ENCODE assay signal across 14 cellular contexts in the genomic region with DNA sequence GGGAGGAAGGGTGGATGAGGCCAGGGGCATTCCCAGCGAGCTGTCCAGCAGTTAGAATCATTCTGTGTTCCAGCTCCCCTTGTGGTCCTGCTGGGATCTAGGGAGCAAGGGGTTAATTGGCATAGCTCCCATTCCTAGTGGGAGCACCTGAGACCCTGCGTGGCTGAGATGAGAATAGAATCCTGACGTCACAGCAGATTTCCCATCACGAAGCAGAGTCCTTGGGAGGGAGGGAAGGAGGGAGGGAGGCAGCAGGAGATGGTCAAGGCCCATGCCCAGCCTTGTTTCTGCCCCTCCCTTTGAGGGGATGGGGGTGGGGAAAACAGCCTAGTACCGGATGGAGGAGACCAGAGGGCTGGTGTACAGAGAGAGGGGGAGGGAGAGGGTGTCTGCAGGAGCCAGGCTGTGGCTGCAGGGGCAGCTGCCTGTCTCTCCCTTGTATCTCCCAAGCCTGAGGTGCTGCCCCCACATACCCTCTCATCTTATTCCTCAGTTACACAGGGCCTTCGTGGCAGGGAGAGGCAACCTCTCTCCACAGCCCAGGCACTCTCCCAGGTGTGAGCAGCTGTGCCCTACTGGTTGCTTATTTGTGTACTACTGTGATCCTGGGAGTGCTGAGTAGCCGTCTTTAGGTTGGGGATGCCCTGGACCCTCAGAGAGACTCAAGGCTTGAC. TPM values are rescaled to one million over a fixed set of nuclear protein-coding genes. Genes with fewer than 3 reads are reported as not detected.
DNase-seq lines count a peak whose midpoint lies in the region; ATAC-seq and TF ChIP-seq lines count a peak whose summit lies in the region.
"Had no signal": no experiment of that assay in that cellular context is flagged by ENCODE, and none has a peak within 500 bp of the region (broad histone marks: within the 10 kb centered on the region; RNA-seq: fewer than 3 reads in every experiment).

No MANE protein-coding gene starts in this region.

- peak overlapping the region; percentile 71 for H3K4me2 ChIP-seq in GM23338
- H3K4me2 ChIP-seq in neural progenitor cell = peak overlapping the region; percentile 99
- H3K4me2 ChIP-seq: PC-9 had no signal

- peaks cover 9% of the 10 kb centered on the region; the same call in 1 of the 2 replicates for H3F3A ChIP-seq in GM23338 (replicated peaks; ENCODE audit: low read depth)
- H3F3A ChIP-seq in neural progenitor cell (ENCODE audit: low read depth) = peaks cover 80% of the 10 kb centered on the region

- peaks cover 86% of the 10 kb centered on the region for H3K4me1 ChIP-seq in GM23338 (ENCODE audit: insufficient read depth)
- peaks cover 20% of the 10 kb centered on the region for H3K4me1 ChIP-seq in Panc1 (ENCODE audit: control insufficient read depth, insufficient read depth, low read length)
- H3K4me1 ChIP-seq in neural progenitor cell = peaks cover 87% of the 10 kb centered on the region

- peak overlapping the region; percentile 95 for H3K27ac Mint-ChIP-seq in GM23338
- peak overlapping the region; percentile 5 for H3K27ac Mint-ChIP-seq in endothelial cell (ENCODE audit: unreplicated experiment)
- peak overlapping the region; percentile 79 for H3K27ac Mint-ChIP-seq in neural progenitor cell

- H3K9ac ChIP-seq in neural progenitor cell = no peak overlapping the region

- H4K20me1 ChIP-seq in GM23338 (replicated peaks; ENCODE audit: insufficient read depth) (no peaks in the 10 kb centered on the region; the same call in 1 of the 2 replicates), neural progenitor cell (ENCODE audit: low read depth) (peaks cover 6% of the 10 kb centered on the region)

- CTCF ChIA-PET in Panc1 (lab: Charles Lee) = no interaction called here

- intact Hi-C loops in Panc1 (cut with micrococcal nuclease; ENCODE audit: unreplicated experiment) = no loop called here

- peaks cover 68% of the 10 kb centered on the region for H3K36me3 Mint-ChIP-seq in GM23338 (ENCODE audit: low read depth)
- peaks cover 19% of the 10 kb centered on the region for H3K36me3 Mint-ChIP-seq in endothelial cell (ENCODE audit: low read depth, unreplicated experiment)
- H3K36me3 Mint-ChIP-seq in neural progenitor cell = peaks cover 2% of the 10 kb centered on the region
- H3K36me3 Mint-ChIP-seq: CD4-positive, alpha-beta memory T cell had no signal

- no TSS peak for BruUV-seq in Panc1 (replicated peaks; lab: Mats Ljungman, UMichigan)

- ATAC-seq in GM23338 (peak; percentile 34), Panc1 (peak; percentile 36), GM18498 (IDR thresholded peaks at IDR 0.05; ENCODE audit: unreplicated experiment) (no peak)

- POLR2A ChIA-PET in Panc1 (lab: Charles Lee) = interaction anchor here (0.6 kb wide), 1 partner anchor 402 kb away, joined by 3 read pairs; no protein-coding TSS in a partner anchor

- peak overlapping the region; percentile 18; the same call in 1 of the 2 replicates for H3K4me3 ChIP-seq in GM23338
- no peak overlapping the region for H3K4me3 ChIP-seq in Panc1 (ENCODE audit: low read depth in 2 of 2, low read length in 2 of 2)
- no peak overlapping the region for H3K4me3 ChIP-seq in neural progenitor cell
- H3K4me3 ChIP-seq: PC-9, right atrium auricular region had no signal

- H3K36me3 ChIP-seq in GM23338 (ENCODE audit: insufficient read depth) = peaks cover 2% of the 10 kb centered on the region; the same call in 1 of the 2 replicates
- no peaks in the 10 kb centered on the region for H3K36me3 ChIP-seq in Panc1 (ENCODE audit: control insufficient read depth, insufficient read depth, low read length)
- H3K36me3 ChIP-seq in neural progenitor cell = peaks cover 6% of the 10 kb centered on the region
- H3K36me3 ChIP-seq: right atrium auricular region had no signal

- H3K27ac ChIP-seq in GM23338 (ENCODE audit: low read depth) (peak overlapping the region; percentile 90), Panc1 (ENCODE audit: low read length) (no peak overlapping the region), neural progenitor cell (peak overlapping the region; percentile 70)
- H3K27ac ChIP-seq: PC-9, right atrium auricular region had no signal

- TF ChIP-seq CTCF in GM23338 (conservative IDR thresholded peaks at IDR 0.05; ENCODE audit: low read depth in 2 of 2) = no peak
- TF ChIP-seq CTCF in Panc1 (IDR thresholded peaks at IDR 0.05) = no peak
- no peak for TF ChIP-seq CTCF in endothelial cell (IDR thresholded peaks at IDR 0.05; ENCODE audit: unreplicated experiment)
- TF ChIP-seq CTCF in neural progenitor cell (IDR thresholded peaks at IDR 0.05) = peak; percentile 11

- no peaks in the 10 kb centered on the region for H3K9me3 ChIP-seq in Panc1 (ENCODE audit: control insufficient read depth, insufficient read depth, low read depth, low read length)
- no peaks in the 10 kb centered on the region for H3K9me3 ChIP-seq in neural progenitor cell (ENCODE audit: low read depth)
- H3K9me3 ChIP-seq: right atrium auricular region had no signal

- DNase-seq in GM23338 (ENCODE audit: low spot score) (peak; percentile 87), Panc1 (ENCODE audit: low read depth, low spot score) (no peak), endothelial cell (ENCODE audit: low spot score) (peak; percentile 44), neural progenitor cell (ENCODE audit: low spot score) (peak; percentile 75), HK-2 (ENCODE audit: unreplicated experiment) (no peak), HuH-7 (ENCODE audit: low spot score) (no peak)
- DNase-seq in activated CD4-positive, alpha-beta T cell treated with anti-CD3 and anti-CD28 coated beads for 4 hours = no peak
- DNase-seq: activated CD4-positive, alpha-beta T cell treated with anti-CD3 and anti-CD28 coated beads for 48 hours; activated naive CD4-positive, alpha-beta T cell treated with anti-CD3 and anti-CD28 coated beads, Interleukin-2, amount 50 U/mL, for 16 hours; CD4-positive, alpha-beta memory T cell; erythroblast; PC-9 had no signal

- peaks cover 91% of the 10 kb centered on the region for H3K4me1 Mint-ChIP-seq in GM23338
- peaks cover 72% of the 10 kb centered on the region for H3K4me1 Mint-ChIP-seq in endothelial cell (ENCODE audit: unreplicated experiment)
- H3K4me1 Mint-ChIP-seq in neural progenitor cell = peaks cover 84% of the 10 kb centered on the region

- in situ Hi-C loops in Panc1 (cut with HindIII; ENCODE audit: low pct_unique_long_range_greater_than_20kb, low sequenced_read_pairs) = no loop called here

- H3K79me2 ChIP-seq in GM23338 (replicated peaks; ENCODE audit: insufficient read depth) (peaks cover 17% of the 10 kb centered on the region), neural progenitor cell (ENCODE audit: low read depth) (peaks cover 52% of the 10 kb centered on the region)

- H3K4me3 Mint-ChIP-seq in GM23338 = peak overlapping the region; percentile 42; the same call in 2 of the 3 replicates
- H3K4me3 Mint-ChIP-seq in endothelial cell (ENCODE audit: unreplicated experiment) = no peak overlapping the region
- H3K4me3 Mint-ChIP-seq in neural progenitor cell = peak overlapping the region; percentile 65
- H3K4me3 Mint-ChIP-seq: CD4-positive, alpha-beta memory T cell had no signal

- H3K9me2 ChIP-seq in GM23338 (ENCODE audit: insufficient read depth) = no peaks in the 10 kb centered on the region

- H3K27me3 Mint-ChIP-seq in GM23338 (ENCODE audit: insufficient read depth, low read depth, poor library complexity) (peaks cover 36% of the 10 kb centered on the region), endothelial cell (ENCODE audit: unreplicated experiment) (peaks cover 15% of the 10 kb centered on the region), neural progenitor cell (ENCODE audit: insufficient read depth, low read depth) (peaks cover 12% of the 10 kb centered on the region)

- no peak overlapping the region for H2AFZ ChIP-seq in GM23338
- H2AFZ ChIP-seq in neural progenitor cell (replicated peaks) = no peak overlapping the region
- H2AFZ ChIP-seq: PC-9 had no signal

- peaks cover 4% of the 10 kb centered on the region; the same call in 1 of the 2 replicates for H3K27me3 ChIP-seq in GM23338 (ENCODE audit: insufficient read depth)
- H3K27me3 ChIP-seq in Panc1 (ENCODE audit: control insufficient read depth, insufficient read depth, low read length) = no peaks in the 10 kb centered on the region
- no peaks in the 10 kb centered on the region for H3K27me3 ChIP-seq in neural progenitor cell
- H3K27me3 ChIP-seq: right atrium auricular region had no signal

- no peaks in the 10 kb centered on the region; the same call in 2 of the 3 replicates for H3K9me3 Mint-ChIP-seq in GM23338
- no peaks in the 10 kb centered on the region for H3K9me3 Mint-ChIP-seq in endothelial cell (ENCODE audit: unreplicated experiment)
- H3K9me3 Mint-ChIP-seq in neural progenitor cell = no peaks in the 10 kb centered on the region
- H3K9me3 Mint-ChIP-seq: CD4-positive, alpha-beta memory T cell had no signal

RNA-seq across cellular contexts. Expression of a gene that starts 5.4 kb away (rescaled TPM):
- 56.4 and 61.0 TPM in 2 replicates for total RNA-seq in GM23338 (2014; rRNA removed; shearing (Covaris generic))
- polyA plus RNA-seq in GM23338 (2016; fragmentation: Nextera tagmentation; extraction: Ambion mirVana) = 32.1 and 32.6 TPM in 2 replicates
- total RNA-seq in Panc1 (2021; ENCODE audit: unreplicated experiment) (41.7 TPM), endothelial cell (ENCODE audit: unreplicated experiment) (115 TPM), neural progenitor cell (ENCODE audit: low replicate concordance) (59.1 and 116 TPM in 2 replicates)
- 36.7 TPM for polyA plus RNA-seq in Panc1 (2012; ENCODE audit: insufficient read length)

RNA-seq across cellular contexts. Expression of a gene that starts 20.4 kb away (rescaled TPM):
- 47.1 and 69.0 TPM in 2 replicates for total RNA-seq in GM23338 (2014; rRNA removed; shearing (Covaris generic))
- polyA plus RNA-seq in GM23338 (2016; fragmentation: Nextera tagmentation; extraction: Ambion mirVana) = 40.1 and 42.3 TPM in 2 replicates
- total RNA-seq in Panc1 (2021; ENCODE audit: unreplicated experiment) = 53.5 TPM
- polyA plus RNA-seq in Panc1 (2012; ENCODE audit: insufficient read length) = 36.6 TPM
- 41.2 TPM for total RNA-seq in endothelial cell (ENCODE audit: unreplicated experiment)
- total RNA-seq in neural progenitor cell (ENCODE audit: low replicate concordance) = 20.3 and 36.8 TPM in 2 replicates

RNA-seq across cellular contexts. Expression of a gene that starts 50.8 kb away (rescaled TPM):
- 0.14 TPM in 1 of 2 replicates, not detected in the other for total RNA-seq in GM23338 (2014; rRNA removed; shearing (Covaris generic))
- 0.40 TPM in 1 of 2 replicates, not detected in the other for polyA plus RNA-seq in GM23338 (2016; fragmentation: Nextera tagmentation; extraction: Ambion mirVana)
- total RNA-seq in Panc1 (2021; ENCODE audit: unreplicated experiment) = not detected
- not detected for polyA plus RNA-seq in Panc1 (2012; ENCODE audit: insufficient read length)
- 25.7 TPM for total RNA-seq in endothelial cell (ENCODE audit: unreplicated experiment)
- total RNA-seq in neural progenitor cell (ENCODE audit: low replicate concordance) = 0.12 TPM in 1 of 2 replicates, not detected in the other

Comparison
In these comparisons a context has a peak if more than half of its experiments do, and no peak if none do; other contexts are left out.
1. DNase-seq: peak in GM23338 (single experiment), endothelial cell (single experiment) and neural progenitor cell (single experiment); none in Panc1 (single experiment), activated CD4-positive, alpha-beta T cell treated with anti-CD3 and anti-CD28 coated beads for 4 hours (0 of 2), HK-2 (single experiment) and HuH-7 (single experiment).
2. H3K27ac Mint-ChIP-seq: peak in every context shown above with its lines; median percentile 95 in GM23338; 79 in neural progenitor cell; 5 in endothelial cell.
3. RNA of a gene that starts 50.8 kb away (total RNA-seq): 25.7 TPM in endothelial cell (single experiment); 0.14 TPM in GM23338, not detected in Panc1 (single experiment) and 0.12 TPM in neural progenitor cell; every median in the first group is over 10 times any median in the second.